In genomic region chr5:179342577-179342976, GRCh38 we compare ENCODE assay signal across 1 cellular context.
TF ChIP-seq lines count a peak whose summit lies in the region.

No MANE protein-coding gene starts in this region.

TF ChIP-seq in GM23338, 12 proteins besides CTCF, POLR2A, EP300 and RAD21:
- TF ChIP-seq ETS1 (IDR thresholded peaks at IDR 0.05), result no peak
- TF ChIP-seq EZH2 (IDR thresholded peaks at IDR 0.05; ENCODE audit: low read depth, unreplicated experiment), result no peak
- TF ChIP-seq NANOG (IDR thresholded peaks at IDR 0.05; ENCODE audit: borderline replicate concordance), result no peak
- no peak for TF ChIP-seq EZH2phosphoT487 (IDR thresholded peaks at IDR 0.05; ENCODE audit: unreplicated experiment)
- no peak for TF ChIP-seq JUNB (IDR thresholded peaks at IDR 0.05; ENCODE audit: unreplicated experiment)
- TF ChIP-seq STAT1 (IDR thresholded peaks at IDR 0.05; ENCODE audit: unreplicated experiment), result no peak
- no peak for TF ChIP-seq REST (IDR thresholded peaks at IDR 0.05; ENCODE audit: unreplicated experiment)
- no peak for TF ChIP-seq POLR2AphosphoS5 (IDR thresholded peaks at IDR 0.05; ENCODE audit: low read depth)
- no peak for TF ChIP-seq CREB1 (CRISPR knock-in tag; IDR thresholded peaks at IDR 0.05; ENCODE audit: low read depth)
- no peak for TF ChIP-seq ZNF331 (CRISPR knock-in tag; IDR thresholded peaks at IDR 0.05; ENCODE audit: low read depth)
